In the genomic region with DNA sequence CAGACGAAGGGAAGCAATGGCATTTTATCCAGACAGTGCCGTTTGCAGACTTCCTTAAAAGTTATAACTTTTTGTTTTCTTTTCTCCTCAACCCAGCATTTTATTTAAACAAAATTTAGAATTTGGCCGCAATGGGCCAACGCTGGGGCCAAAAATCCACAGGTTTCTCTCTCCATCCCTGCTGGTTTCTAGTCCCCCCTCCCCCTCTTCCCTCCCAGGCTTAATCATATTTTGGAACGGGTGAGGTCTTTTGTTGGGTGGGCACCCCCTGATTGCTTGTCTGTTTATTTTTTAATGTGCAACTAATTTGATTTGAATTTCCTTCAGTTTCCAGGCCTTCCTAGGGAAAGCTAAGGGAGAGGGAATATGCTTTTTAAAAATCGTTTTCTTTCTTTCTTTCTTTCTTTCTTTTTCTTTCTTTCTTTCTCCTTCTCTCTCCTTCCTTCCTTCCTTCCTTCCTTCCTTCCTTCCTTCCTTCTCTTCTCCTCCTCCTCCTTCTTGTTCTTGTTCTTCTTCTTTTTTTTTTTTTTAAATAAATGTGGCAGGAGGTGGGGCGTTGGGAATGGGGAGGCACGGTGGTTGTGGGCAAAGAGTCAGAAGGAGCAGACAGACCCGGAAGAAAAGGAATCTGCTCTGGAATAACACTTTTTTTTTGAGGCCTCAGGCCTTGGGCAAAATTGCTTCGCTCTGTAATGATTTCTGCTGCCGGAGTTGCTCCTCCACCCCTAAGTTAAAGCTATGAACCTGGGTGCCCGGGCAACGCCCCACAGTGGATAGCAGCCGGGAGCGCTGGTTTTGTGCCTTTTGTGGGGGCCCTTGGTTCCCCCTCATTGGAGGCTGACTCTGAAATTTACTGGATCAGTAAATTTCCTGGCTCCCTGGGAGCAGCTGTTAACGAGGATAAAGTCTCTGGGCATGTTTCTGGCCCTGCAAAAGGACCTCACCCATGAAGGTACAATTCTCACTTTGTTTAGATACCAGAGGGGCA, we compare ENCODE assay signal across 8 cellular contexts. TPM values are rescaled to one million over a fixed set of nuclear protein-coding genes. Genes with fewer than 3 reads are reported as not detected.
A peak's percentile ranks its signal among the peaks of the same experiment; 100 is the strongest.
DNase-seq lines count a peak whose midpoint lies in the region; ATAC-seq and TF ChIP-seq lines count a peak whose summit lies in the region.

No MANE protein-coding gene starts in this region.

- no peaks in the 10 kb centered on the region for H3K36me3 ChIP-seq in A673 (ENCODE audit: insufficient read depth, low read length, poor library complexity, severe bottlenecking)
- H3K36me3 ChIP-seq in HCT116 (ENCODE audit: control insufficient read depth in 1 of 2, insufficient read depth in 2 of 2, low read length in 2 of 2): no peaks in the 10 kb centered on the region

- no peak for DNase-seq in A673 (ENCODE audit: low spot score)
- DNase-seq in HCT116 (ENCODE audit: low read depth, low spot score): no peak
- DNase-seq in activated CD4-positive, alpha-beta memory T cell treated with anti-CD3 and anti-CD28 coated beads for 36 hours: no peak
- DNase-seq in left cardiac atrium: peak; percentile 28
- no peak for DNase-seq in retinal pigment epithelial cell (ENCODE audit: low read depth)
- no peak for DNase-seq in NCI-H2081 treated with DMSO at 0.1 percent for 48 hours (lab: John Stamatoyannopoulos, UW)
- DNase-seq in DMS 273 (lab: John Stamatoyannopoulos, UW; ENCODE audit: unreplicated experiment): no peak
- no peak for DNase-seq in ecto neural progenitor cell (ENCODE audit: low spot score)

- H3K4me3 ChIP-seq in A673 (ENCODE audit: low read depth, low read length, poor library complexity, severe bottlenecking) (peak overlapping the region; percentile 97), HCT116 (replicated peaks in 1 of 2; ENCODE audit: low read depth in 1 of 2, low read length in 2 of 2) (peak overlapping the region; percentile 74 to 94), retinal pigment epithelial cell (ENCODE audit: low read length) (peak overlapping the region; percentile 76)

- TF ChIP-seq RAD21 in HCT116 (IDR thresholded peaks at IDR 0.05; ENCODE audit: low read depth): no peak

- H3K27me3 ChIP-seq in A673 (replicated peaks; ENCODE audit: insufficient read depth, low read depth, low read length, poor library complexity) (no peaks in the 10 kb centered on the region), HCT116 (ENCODE audit: insufficient read depth, low read length) (no peaks in the 10 kb centered on the region)

- H3K4me2 ChIP-seq in HCT116 (ENCODE audit: low read length): peak overlapping the region; percentile 80

- peaks cover 63% of the 10 kb centered on the region for H3K79me2 ChIP-seq in HCT116 (ENCODE audit: insufficient read depth, low read length)

- H2AFZ ChIP-seq in HCT116 (ENCODE audit: low read depth, low read length, poor library complexity, severe bottlenecking): no peak overlapping the region

- ATAC-seq in HCT116 (no peak), left cardiac atrium (no peak)

- no peak for TF ChIP-seq POLR2A in HCT116 (IDR thresholded peaks at IDR 0.05; ENCODE audit: borderline replicate concordance, extremely low read depth, insufficient read depth, insufficient read length)

- H3K9me2 ChIP-seq in HCT116 (ENCODE audit: insufficient read depth): no peaks in the 10 kb centered on the region

- TSS peak; percentile 56 for BruUV-seq in A673 (replicated peaks; lab: Mats Ljungman, UMichigan)
- BruUV-seq in HCT116 (replicated peaks; lab: Mats Ljungman, UMichigan): TSS peak; percentile 63

- intact Hi-C loops in A673 (cut with micrococcal nuclease; ENCODE audit: unreplicated experiment) (loop anchor here (2.0 kb wide), 1 partner anchor 98 kb away; no protein-coding TSS in a partner anchor), HCT116 (cut with micrococcal nuclease) (no loop called here), left cardiac atrium (cut with DNase I) (loop anchor here in 1 of 2 donors (5.0 kb wide), 2 partner anchors 66 to 241 kb away; no protein-coding TSS in a partner anchor)
- intact Hi-C loops in activated CD4-positive, alpha-beta memory T cell treated with anti-CD3 and anti-CD28 coated beads for 36 hours (cut with micrococcal nuclease): loop anchor here (5.0 kb wide), 1 partner anchor 476 kb away; no protein-coding TSS in a partner anchor

- no peaks in the 10 kb centered on the region for H3K9me3 Mint-ChIP-seq in activated CD4-positive, alpha-beta memory T cell treated with anti-CD3 and anti-CD28 coated beads for 36 hours

- no peaks in the 10 kb centered on the region; the same call in 1 of the 2 replicates for H4K20me1 ChIP-seq in HCT116 (ENCODE audit: insufficient read depth)

- H3K9ac ChIP-seq in HCT116 (ENCODE audit: low read length): peak overlapping the region; percentile 97

- H3K36me3 Mint-ChIP-seq in activated CD4-positive, alpha-beta memory T cell treated with anti-CD3 and anti-CD28 coated beads for 36 hours: no peaks in the 10 kb centered on the region

- peaks cover 18% of the 10 kb centered on the region for H3K4me1 ChIP-seq in A673 (ENCODE audit: insufficient read depth, low read length, poor library complexity, severe bottlenecking)
- H3K4me1 ChIP-seq in HCT116 (ENCODE audit: control insufficient read depth in 1 of 2, insufficient read depth in 2 of 2, low read length in 2 of 2): peaks cover 8 to 24% of the 10 kb centered on the region in 2 experiments

- RAD21 ChIA-PET in HCT116 (lab: Charles Lee; ENCODE audit: low non-redundant PET in 1 of 2, low total read pairs in 2 of 2, uncharacterized antibody in 2 of 2, unreplicated experiment in 2 of 2): no interaction called here

- H3K27ac ChIP-seq in A673 (ENCODE audit: low read depth, low read length, poor library complexity, severe bottlenecking) (peak overlapping the region; percentile 93), HCT116 (ENCODE audit: low read depth, low read length) (peak overlapping the region; percentile 90)

- H3K27ac Mint-ChIP-seq in activated CD4-positive, alpha-beta memory T cell treated with anti-CD3 and anti-CD28 coated beads for 36 hours: peak overlapping the region; percentile 56

- POLR2A ChIA-PET in A673 (lab: Charles Lee; ENCODE audit: low non-redundant PET): no interaction called here
- POLR2A ChIA-PET in HCT116 (lab: Charles Lee): interaction anchor here (1.7 kb wide), 1 partner anchor 111 kb away, joined by 5 read pairs; no protein-coding TSS in a partner anchor
- POLR2A ChIA-PET in activated CD4-positive, alpha-beta memory T cell treated with anti-CD3 and anti-CD28 coated beads for 36 hours (lab: Charles Lee): interaction anchor here (1.4 kb wide), 1 partner anchor 66 kb away, joined by 3 read pairs; no protein-coding TSS in a partner anchor

- TF ChIP-seq CTCF in A673 (conservative IDR thresholded peaks at IDR 0.05; ENCODE audit: low read depth, low read length) (no peak), HCT116 (IDR thresholded peaks at IDR 0.05 in 2 of 3, conservative IDR thresholded peaks at IDR 0.05 in 1 of 3; ENCODE audit: borderline replicate concordance in 1 of 3, insufficient read depth in 1 of 3, low read depth in 2 of 3, low read length in 2 of 3) (no peak), retinal pigment epithelial cell (conservative IDR thresholded peaks at IDR 0.05; ENCODE audit: low read depth, low read length) (no peak)

- CTCF ChIA-PET in A673 (lab: Charles Lee): interaction anchor here (0.6 to 1.0 kb wide), 4 partner anchors 10 to 291 kb away, joined by 3 to 5 read pairs (median 3); no protein-coding TSS in a partner anchor
- CTCF ChIA-PET in HCT116 (lab: Charles Lee): interaction anchor here (1.3 kb wide), 1 partner anchor 291 kb away, joined by 4 read pairs; no protein-coding TSS in a partner anchor
- CTCF ChIA-PET in activated CD4-positive, alpha-beta memory T cell treated with anti-CD3 and anti-CD28 coated beads for 36 hours (lab: Charles Lee): interaction anchor here (0.6 to 2.6 kb wide), 4 partner anchors 11 to 112 kb away, joined by 3 to 9 read pairs (median 4); no protein-coding TSS in a partner anchor

- no peaks in the 10 kb centered on the region for H3K9me3 ChIP-seq in A673 (ENCODE audit: low read depth, low read length, poor library complexity, severe bottlenecking)
- no peaks in the 10 kb centered on the region for H3K9me3 ChIP-seq in HCT116 (ENCODE audit: control insufficient read depth in 1 of 2, insufficient read depth in 1 of 2, low read depth in 1 of 2, low read length in 2 of 2)

- H3K27me3 Mint-ChIP-seq in activated CD4-positive, alpha-beta memory T cell treated with anti-CD3 and anti-CD28 coated beads for 36 hours: no peaks in the 10 kb centered on the region

- peaks cover 31% of the 10 kb centered on the region for H3K4me1 Mint-ChIP-seq in activated CD4-positive, alpha-beta memory T cell treated with anti-CD3 and anti-CD28 coated beads for 36 hours (ENCODE audit: low read depth)

- peak overlapping the region; percentile 59 for H3K4me3 Mint-ChIP-seq in activated CD4-positive, alpha-beta memory T cell treated with anti-CD3 and anti-CD28 coated beads for 36 hours

TF ChIP-seq in HCT116, 20 proteins besides CTCF, POLR2A, EP300 and RAD21 (continues in another document):
- TF ChIP-seq, protein P1, sequence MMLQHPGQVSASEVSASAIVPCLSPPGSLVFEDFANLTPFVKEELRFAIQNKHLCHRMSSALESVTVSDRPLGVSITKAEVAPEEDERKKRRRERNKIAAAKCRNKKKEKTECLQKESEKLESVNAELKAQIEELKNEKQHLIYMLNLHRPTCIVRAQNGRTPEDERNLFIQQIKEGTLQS (IDR thresholded peaks at IDR 0.05): no peak
- TF ChIP-seq EZH2 (IDR thresholded peaks at IDR 0.05): no peak
- TF ChIP-seq POLR2AphosphoS5 (IDR thresholded peaks at IDR 0.05; ENCODE audit: low read depth, low read length): no peak
- TF ChIP-seq, protein P2, sequence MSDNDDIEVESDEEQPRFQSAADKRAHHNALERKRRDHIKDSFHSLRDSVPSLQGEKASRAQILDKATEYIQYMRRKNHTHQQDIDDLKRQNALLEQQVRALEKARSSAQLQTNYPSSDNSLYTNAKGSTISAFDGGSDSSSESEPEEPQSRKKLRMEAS (IDR thresholded peaks at IDR 0.05): no peak

RNA-seq across cellular contexts. Expression of a gene that starts 1.9 kb away (rescaled TPM):
- 43.2 and 50.8 TPM in 2 replicates for total RNA-seq in A673 (2021)
- 45.7 TPM for total RNA-seq in HCT116 (2021; ENCODE audit: unreplicated experiment)
- 14.2 and 20.6 TPM in 2 replicates for polyA plus RNA-seq in HCT116 (2012)
- 10 to 100 TPM; 14.4 to 17.8 TPM for total RNA-seq in activated CD4-positive, alpha-beta memory T cell treated with anti-CD3 and anti-CD28 coated beads for 36 hours
- total RNA-seq in left cardiac atrium: 10 to 100 TPM; 82.4 to 98.3 TPM
